In the genomic region with DNA sequence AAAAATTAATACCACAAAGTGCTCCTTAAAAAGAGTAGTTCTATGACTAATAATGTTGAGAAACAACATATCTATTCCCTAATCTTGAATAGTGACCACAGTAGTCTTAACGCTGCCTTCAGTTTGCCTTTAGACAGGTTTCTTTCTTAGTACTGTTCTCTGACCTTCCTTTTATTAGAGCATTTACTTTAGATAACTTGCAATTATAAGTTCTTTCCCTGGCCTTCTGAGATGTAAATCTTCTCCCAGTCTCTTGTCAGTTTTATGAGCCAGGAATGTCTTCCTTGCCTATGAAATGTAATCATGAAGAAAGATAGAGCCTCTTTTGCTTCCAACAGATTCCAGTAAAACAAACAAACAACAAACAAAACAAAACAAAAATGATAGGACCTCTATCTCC, we compare ENCODE assay signal across 16 cellular contexts.
A peak's percentile ranks its signal among the peaks of the same experiment; 100 is the strongest.
DNase-seq lines count a peak whose midpoint lies in the region; FAIRE-seq lines count a peak whose summit lies in the region.
"Had no signal": no experiment of that assay in that cellular context is flagged by ENCODE, and none has a peak within 500 bp of the region (broad histone marks: within the 10 kb centered on the region; RNA-seq: fewer than 3 reads in every experiment).

No MANE protein-coding gene starts in this region.

- DNase-seq in HTR-8/SVneo (ENCODE audit: insufficient read length, low spot score) (peak; percentile 10), astrocyte of the hippocampus (ENCODE audit: low read depth, low spot score) (peak; percentile 39), left kidney (ENCODE audit: low read depth, low spot score) (peak; percentile 62), HuH-7.5 (ENCODE audit: low spot score) (no peak), NCI-H510A treated with DMSO at 0.1 percent for 48 hours (lab: John Stamatoyannopoulos, UW) (no peak), NCI-H2227 treated with DMSO at 0.1 percent for 48 hours (lab: John Stamatoyannopoulos, UW) (no peak)
- DNase-seq in effector memory CD4-positive, alpha-beta T cell, result no peak
- DNase-seq: AML-193, DMS79 treated with DMSO at 0.1 percent for 48 hours, H7, NCI-H1092 treated with DMSO at 0.1 percent for 48 hours, NCI-H1694, NCI-H2081 treated with DMSO at 0.1 percent for 48 hours, NCI-H748 treated with DMSO at 0.1 percent for 48 hours had no signal

- H3K4me3 ChIP-seq in effector memory CD4-positive, alpha-beta T cell (ENCODE audit: insufficient read depth, low read depth, low read length, poor library complexity, severe bottlenecking), result no peak overlapping the region

- no peaks in the 10 kb centered on the region for H3K36me3 ChIP-seq in effector memory CD4-positive, alpha-beta T cell (ENCODE audit: control insufficient read depth, insufficient read depth, low read length)

- no peaks in the 10 kb centered on the region for H3K27me3 ChIP-seq in effector memory CD4-positive, alpha-beta T cell (replicated peaks; ENCODE audit: control insufficient read depth, insufficient read depth, low read length, poor library complexity, severe bottlenecking)

- H3K27ac ChIP-seq in effector memory CD4-positive, alpha-beta T cell (ENCODE audit: insufficient read depth, low read length, poor library complexity, severe bottlenecking), result no peak overlapping the region
- H3K27ac ChIP-seq: C4-2B, HL-60 had no signal

- no peaks in the 10 kb centered on the region for H3K4me1 ChIP-seq in effector memory CD4-positive, alpha-beta T cell (ENCODE audit: control insufficient read depth, insufficient read depth, low read length, poor library complexity, severe bottlenecking)

- FAIRE-seq in HTR-8/SVneo (lab: Jason Lieb, UNC), result no peak

- H3K9me3 ChIP-seq in effector memory CD4-positive, alpha-beta T cell (ENCODE audit: control insufficient read depth, low read length), result no peaks in the 10 kb centered on the region

Comparison
In these comparisons a context has a peak if more than half of its experiments do, and no peak if none do; other contexts are left out.
1. DNase-seq: peak in HTR-8/SVneo (single experiment), astrocyte of the hippocampus (single experiment) and left kidney (single experiment); none in effector memory CD4-positive, alpha-beta T cell (0 of 3), HuH-7.5 (single experiment), NCI-H510A treated with DMSO at 0.1 percent for 48 hours (single experiment) and NCI-H2227 treated with DMSO at 0.1 percent for 48 hours (single experiment).